In the genomic region with DNA sequence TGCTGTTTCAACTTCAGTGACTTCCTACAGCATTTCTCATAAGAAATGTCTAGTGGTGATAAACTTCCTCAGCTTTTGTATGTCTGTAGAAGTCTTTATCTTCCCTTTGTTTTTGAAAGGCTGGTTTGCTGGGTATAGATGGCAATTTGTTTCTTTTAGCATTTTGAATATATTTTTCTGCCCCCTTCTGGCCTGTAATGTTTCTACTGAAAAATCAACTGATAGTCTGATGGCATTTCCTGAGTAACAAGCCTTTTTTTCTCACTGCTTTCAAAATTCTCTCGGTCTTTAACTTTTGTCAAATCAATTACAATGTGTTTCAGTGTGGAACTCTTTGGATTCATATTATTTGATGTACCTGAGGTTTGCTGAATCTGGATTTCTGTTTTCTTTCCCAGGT, we compare ENCODE assay signal across 27 cellular contexts.
"Had no signal": no experiment of that assay in that cellular context is flagged by ENCODE, and none has a peak within 500 bp of the region (broad histone marks: within the 10 kb centered on the region; RNA-seq: fewer than 3 reads in every experiment).

No MANE protein-coding gene starts in this region.

- H3K27me3 ChIP-seq: brain microvascular endothelial cell, cardiac muscle cell, Peyer's patch had no signal

- DNase-seq: activated CD4-positive, alpha-beta memory T cell treated with anti-CD3 and anti-CD28 coated beads for 36 hours; activated CD4-positive, alpha-beta T cell treated with anti-CD3 and anti-CD28 coated beads, Interleukin-2, amount 10 ng/mL, durations not matched to agents 7 days and 5 days; activated CD4-positive, CD25-positive, alpha-beta regulatory T cell; activated CD8-positive, alpha-beta memory T cell treated with anti-CD3 and anti-CD28 coated beads for 24 hours; activated gamma-delta T cell treated with Interleukin-2 at 50 U/mL for 16 hours; activated naive CD4-positive, alpha-beta T cell treated with anti-CD3 and anti-CD28 coated beads, Interleukin-2, amount 10 ng/mL, durations not matched to agents 7 days and 5 days; activated naive CD8-positive, alpha-beta T cell treated with anti-CD3 and anti-CD28 coated beads for 36 hours; activated T-cell treated with anti-CD3 and anti-CD28 coated beads, Interleukin-2, amount 50 U/mL, for 48 hours; brain microvascular endothelial cell; Kasumi-1; KBM-7; NCI-H1092; NCI-H1417; NCI-H1930; NCI-H2171; NCI-H2227 treated with DMSO at 0.1 percent for 48 hours; NCI-H526; NCI-H82; OCI-M1; Peyer's patch; Right ventricle myocardium superior; T-cell; T-helper 2 cell; T1000 had no signal

- H3K27ac ChIP-seq: brain microvascular endothelial cell, cardiac muscle cell, Peyer's patch, RWPE1, VCaP had no signal

- H3K4me1 ChIP-seq: Peyer's patch had no signal

- ATAC-seq: T-cell had no signal

- H3K4me3 ChIP-seq: cardiac muscle cell, Peyer's patch had no signal
